Comparison of ENCODE assay signal across 1 cellular context in genomic region chr1:151988405-151988851, GRCh38.
A peak's percentile ranks its signal among the peaks of the same experiment; 100 is the strongest.
TF ChIP-seq lines count a peak whose summit lies in the region.

No MANE protein-coding gene starts in this region.

TF ChIP-seq in HEK293, 187 proteins besides CTCF, POLR2A, EP300 and RAD21 (continued from another document):
- TF ChIP-seq ELK4 (IDR thresholded peaks at IDR 0.05; ENCODE audit: borderline replicate concordance, low read depth, low read length) (no peak), ZNF148 (tag by site-specific recombination; IDR thresholded peaks at IDR 0.05; ENCODE audit: borderline replicate concordance) (no peak), ZNF639 (tag by site-specific recombination; IDR thresholded peaks at IDR 0.05) (peak; percentile 89), KLF10 (tag by site-specific recombination; IDR thresholded peaks at IDR 0.05) (peak; percentile 98)
